Comparison of ENCODE assay signal across 9 cellular contexts in the genomic region with DNA sequence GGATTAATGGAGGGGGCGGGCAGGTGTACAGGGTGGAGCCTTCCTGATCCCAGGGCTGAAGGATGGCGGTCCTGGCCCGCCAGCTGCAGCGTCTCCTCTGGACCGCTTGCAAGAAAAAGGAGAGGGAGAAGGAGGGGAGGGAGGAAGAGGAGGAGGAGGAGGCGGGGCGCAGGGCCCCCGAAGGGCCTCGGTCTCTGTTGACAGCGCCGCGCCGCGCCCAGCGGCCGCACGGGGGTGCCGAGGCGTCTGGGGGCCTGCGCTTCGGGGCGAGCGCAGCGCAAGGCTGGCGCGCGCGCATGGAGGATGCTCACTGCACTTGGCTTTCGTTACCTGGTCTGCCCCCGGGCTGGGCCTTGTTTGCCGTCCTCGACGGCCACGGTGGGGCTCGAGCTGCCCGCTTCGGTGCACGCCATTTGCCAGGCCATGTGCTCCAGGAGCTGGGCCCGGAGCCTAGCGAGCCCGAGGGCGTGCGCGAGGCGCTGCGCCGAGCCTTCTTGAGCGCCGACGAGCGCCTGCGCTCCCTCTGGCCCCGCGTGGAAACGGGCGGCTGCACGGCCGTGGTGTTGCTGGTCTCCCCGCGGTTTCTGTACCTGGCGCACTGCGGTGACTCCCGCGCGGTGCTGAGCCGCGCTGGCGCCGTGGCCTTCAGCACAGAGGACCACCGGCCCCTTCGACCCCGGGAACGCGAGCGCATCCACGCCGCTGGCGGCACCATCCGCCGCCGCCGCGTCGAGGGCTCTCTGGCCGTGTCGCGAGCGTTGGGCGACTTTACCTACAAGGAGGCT. TPM values are rescaled to one million over a fixed set of nuclear protein-coding genes. Genes with fewer than 3 reads are reported as not detected.
A peak's percentile ranks its signal among the peaks of the same experiment; 100 is the strongest.
DNase-seq lines count a peak whose midpoint lies in the region; ATAC-seq and TF ChIP-seq lines count a peak whose summit lies in the region.
"Had no signal": no experiment of that assay in that cellular context is flagged by ENCODE, and none has a peak within 500 bp of the region (broad histone marks: within the 10 kb centered on the region; RNA-seq: fewer than 3 reads in every experiment).

A gene with protein sequence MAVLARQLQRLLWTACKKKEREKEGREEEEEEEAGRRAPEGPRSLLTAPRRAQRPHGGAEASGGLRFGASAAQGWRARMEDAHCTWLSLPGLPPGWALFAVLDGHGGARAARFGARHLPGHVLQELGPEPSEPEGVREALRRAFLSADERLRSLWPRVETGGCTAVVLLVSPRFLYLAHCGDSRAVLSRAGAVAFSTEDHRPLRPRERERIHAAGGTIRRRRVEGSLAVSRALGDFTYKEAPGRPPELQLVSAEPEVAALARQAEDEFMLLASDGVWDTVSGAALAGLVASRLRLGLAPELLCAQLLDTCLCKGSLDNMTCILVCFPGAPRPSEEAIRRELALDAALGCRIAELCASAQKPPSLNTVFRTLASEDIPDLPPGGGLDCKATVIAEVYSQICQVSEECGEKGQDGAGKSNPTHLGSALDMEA (plus strand): TSS at position 33 of the 785 bp plus-strand sequence. CDS start 30 bp downstream, at position 63.

- H3K36me3 ChIP-seq in mucosa of rectum (ENCODE audit: control insufficient read depth in 2 of 2, insufficient read depth in 2 of 2, low read length in 2 of 2) (no peaks in the 10 kb centered on the region), tibial nerve (no peaks in the 10 kb centered on the region)
- H3K36me3 ChIP-seq: pancreas had no signal

- peaks cover 44% of the 10 kb centered on the region for H3K4me1 Mint-ChIP-seq in WTC11
- H3K4me1 Mint-ChIP-seq in dendritic cell treated with granulocyte-macrophage colony-stimulating factor and Interleukin-4, amounts not matched to agents 40 ng/mL and 50 ng/mL, for 4 days (ENCODE audit: low read depth) = peaks cover 76% of the 10 kb centered on the region

- no peak for TF ChIP-seq CTCF in HL-60 (IDR thresholded peaks at IDR 0.05; ENCODE audit: insufficient read depth, low read length)
- no peak; the same call in 1 of the 2 replicates for TF ChIP-seq CTCF in WTC11 (IDR thresholded peaks at IDR 0.05)
- peak in 1 of 5 experiments; percentile 12 for TF ChIP-seq CTCF in tibial nerve (IDR thresholded peaks at IDR 0.05)

- no peak for TF ChIP-seq POLR2A in tibial nerve (IDR thresholded peaks at IDR 0.05)

- no peak within 1 kb of the TSS for H3K27ac ChIP-seq in HL-60 (replicated peaks)
- H3K27ac ChIP-seq in mucosa of rectum (ENCODE audit: low read depth in 2 of 2, low read length in 2 of 2) = peak within 1 kb of the TSS in 1 of 2 donors; percentile 29
- no peak within 1 kb of the TSS for H3K27ac ChIP-seq in tibial nerve
- H3K27ac ChIP-seq: pancreas had no signal

- no peak for TF ChIP-seq EP300 in tibial nerve (IDR thresholded peaks at IDR 0.05)

- intact Hi-C loops in dendritic cell treated with granulocyte-macrophage colony-stimulating factor and Interleukin-4, amounts not matched to agents 40 ng/mL and 50 ng/mL, for 4 days (cut with micrococcal nuclease) = loop anchor here (10.0 kb wide), 1 partner anchor 146 kb away; no protein-coding TSS in a partner anchor

- no peaks in the 10 kb centered on the region for H3K9me3 Mint-ChIP-seq in WTC11
- no peaks in the 10 kb centered on the region for H3K9me3 Mint-ChIP-seq in dendritic cell treated with granulocyte-macrophage colony-stimulating factor and Interleukin-4, amounts not matched to agents 40 ng/mL and 50 ng/mL, for 4 days

- peaks cover 27 to 30% of the 10 kb centered on the region in 2 donors for H3K4me1 ChIP-seq in mucosa of rectum (ENCODE audit: control insufficient read depth in 2 of 2, insufficient read depth in 2 of 2, low read length in 2 of 2)
- peaks cover 0 to 41% (median 29%) of the 10 kb centered on the region in 4 donors for H3K4me1 ChIP-seq in tibial nerve

- DNase-seq in AG20443 (ENCODE audit: low spot score) (peak; percentile 33), HL-60 (ENCODE audit: low read depth in 1 of 2, low spot score in 1 of 2) (no peak), WTC11 (ENCODE audit: low spot score) (peak; percentile 80), tibial nerve (ENCODE audit: low spot score in 2 of 2) (no peak), OCI-M1 (lab: John Stamatoyannopoulos, UW) (no peak)

- CTCF ChIA-PET in WTC11 (lab: Charles Lee) = interaction anchor here (0.8 to 9.1 kb wide), 17 partner anchors 10 to 179 kb away, joined by 3 to 145 read pairs (median 5); a partner anchor contains a TSS

- ATAC-seq in WTC11 (peak; percentile 2), GM21619 (IDR thresholded peaks at IDR 0.05; ENCODE audit: unreplicated experiment) (no peak)

- H3K27me3 ChIP-seq in HL-60 (ENCODE audit: insufficient read depth, poor library complexity, severe bottlenecking) = peaks cover 32% of the 10 kb centered on the region
- peaks cover 7 to 8% of the 10 kb centered on the region in 2 donors for H3K27me3 ChIP-seq in mucosa of rectum (ENCODE audit: control insufficient read depth in 2 of 2, insufficient read depth in 2 of 2, low read length in 2 of 2)
- peaks cover 0 to 76% of the 10 kb centered on the region in 2 donors for H3K27me3 ChIP-seq in tibial nerve

- H3K9ac ChIP-seq in mucosa of rectum (ENCODE audit: low read depth in 1 of 2, low read length in 2 of 2) = peak within 1 kb of the TSS in 1 of 2 donors; percentile 26

- H3K27ac Mint-ChIP-seq in WTC11 = peak within 1 kb of the TSS; percentile 98
- peak within 1 kb of the TSS; percentile 90 for H3K27ac Mint-ChIP-seq in dendritic cell treated with granulocyte-macrophage colony-stimulating factor and Interleukin-4, amounts not matched to agents 40 ng/mL and 50 ng/mL, for 4 days

- peaks cover 3% of the 10 kb centered on the region; the same call in 1 of the 2 replicates for H3K36me3 Mint-ChIP-seq in WTC11
- no peaks in the 10 kb centered on the region for H3K36me3 Mint-ChIP-seq in dendritic cell treated with granulocyte-macrophage colony-stimulating factor and Interleukin-4, amounts not matched to agents 40 ng/mL and 50 ng/mL, for 4 days (ENCODE audit: low read depth)

- H3K4me3 Mint-ChIP-seq in WTC11 = peak within 1 kb of the TSS; percentile 91
- H3K4me3 Mint-ChIP-seq in dendritic cell treated with granulocyte-macrophage colony-stimulating factor and Interleukin-4, amounts not matched to agents 40 ng/mL and 50 ng/mL, for 4 days = peak within 1 kb of the TSS; percentile 78

- POLR2A ChIA-PET in WTC11 (lab: Charles Lee) = interaction anchor here (1.2 to 3.6 kb wide), 4 partner anchors 10 to 179 kb away, joined by 4 to 33 read pairs (median 6); a partner anchor contains a TSS

- H3K9me3 ChIP-seq in mucosa of rectum (ENCODE audit: control insufficient read depth in 2 of 2, low read length in 2 of 2) (no peaks in the 10 kb centered on the region), tibial nerve (no peaks in the 10 kb centered on the region)
- H3K9me3 ChIP-seq: pancreas had no signal

- peaks cover 39% of the 10 kb centered on the region for H3K27me3 Mint-ChIP-seq in WTC11 (ENCODE audit: low read depth)
- peaks cover 49% of the 10 kb centered on the region for H3K27me3 Mint-ChIP-seq in dendritic cell treated with granulocyte-macrophage colony-stimulating factor and Interleukin-4, amounts not matched to agents 40 ng/mL and 50 ng/mL, for 4 days

- H3K4me3 ChIP-seq in HL-60 (replicated peaks; ENCODE audit: insufficient read depth, low read length) (peak within 1 kb of the TSS; percentile 33), mucosa of rectum (ENCODE audit: low read length in 2 of 2) (peak within 1 kb of the TSS; percentile 62 to 71), tibial nerve (peak within 1 kb of the TSS in 3 of 4 donors; percentile 30 to 79 (median 39))

- WGBS in tibial nerve, 2 donors = 2 to 3% methylated on average over 55 to 83 of the region's 89 CpGs

TF ChIP-seq in WTC11, 78 proteins besides CTCF, POLR2A, EP300 and RAD21 (continues in another document):
- TF ChIP-seq ZNF263 (CRISPR knock-in tag; IDR thresholded peaks at IDR 0.05; ENCODE audit: low read depth) (0 out of 2 replicates have a peak, but pooled peaks have one; percentile 2), GRHL2 (CRISPR knock-in tag; IDR thresholded peaks at IDR 0.05; ENCODE audit: insufficient replicate concordance, severe bottlenecking) (no peak), TEAD4 (CRISPR knock-in tag; IDR thresholded peaks at IDR 0.05) (peak; percentile 92), HMGA2 (CRISPR knock-in tag; IDR thresholded peaks at IDR 0.05) (no peak), ZNF317 (CRISPR knock-in tag; IDR thresholded peaks at IDR 0.05; ENCODE audit: borderline replicate concordance, low read depth) (no peak; the same call in 1 of the 2 replicates), CREB1 (CRISPR knock-in tag; IDR thresholded peaks at IDR 0.05) (peak; percentile 50; the same call in 1 of the 2 replicates), NR2C2 (CRISPR knock-in tag; IDR thresholded peaks at IDR 0.05) (peak; percentile 30; the same call in 1 of the 2 replicates), ZNF671 (CRISPR knock-in tag; IDR thresholded peaks at IDR 0.05) (no peak), ZNF396 (CRISPR knock-in tag; IDR thresholded peaks at IDR 0.05; ENCODE audit: borderline replicate concordance) (no peak)
- TF ChIP-seq, protein P1, sequence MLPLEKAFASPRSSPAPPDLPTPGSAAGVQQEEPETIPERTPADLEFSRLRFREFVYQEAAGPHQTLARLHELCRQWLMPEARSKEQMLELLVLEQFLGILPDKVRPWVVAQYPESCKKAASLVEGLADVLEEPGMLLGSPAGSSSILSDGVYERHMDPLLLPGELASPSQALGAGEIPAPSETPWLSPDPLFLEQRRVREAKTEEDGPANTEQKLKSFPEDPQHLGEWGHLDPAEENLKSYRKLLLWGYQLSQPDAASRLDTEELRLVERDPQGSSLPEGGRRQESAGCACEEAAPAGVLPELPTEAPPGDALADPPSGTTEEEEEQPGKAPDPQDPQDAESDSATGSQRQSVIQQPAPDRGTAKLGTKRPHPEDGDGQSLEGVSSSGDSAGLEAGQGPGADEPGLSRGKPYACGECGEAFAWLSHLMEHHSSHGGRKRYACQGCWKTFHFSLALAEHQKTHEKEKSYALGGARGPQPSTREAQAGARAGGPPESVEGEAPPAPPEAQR (CRISPR knock-in tag; IDR thresholded peaks at IDR 0.05) = no peak

RNA-seq across cellular contexts. Expression of the gene that starts here (rescaled TPM):
- total RNA-seq in WTC11 (2021) = 10.3 to 15.1 TPM (median 14.2 TPM) in 3 replicates
- total RNA-seq in tibial nerve = 1 to 10 TPM in 1 of 4 donors, under 1 TPM in 2, not detected in 1; 0.39 to 5.0 (median 0.60) TPM

Comparison
In these comparisons a context has a peak if more than half of its experiments do, and no peak if none do; other contexts are left out.
1. DNase-seq: peak in AG20443 (single experiment) and WTC11 (single experiment); none in HL-60 (0 of 2), tibial nerve (0 of 2) and OCI-M1 (single experiment).
2. Peak in every context shown above with its lines, with median percentiles within 50 percentile points of each other: H3K4me3 ChIP-seq.